Comparison of ENCODE assay signal across 26 cellular contexts in genomic region chr3:178637802-178638201, GRCh38.
"Had no signal": no experiment of that assay in that cellular context is flagged by ENCODE, and none has a peak within 500 bp of the region (broad histone marks: within the 10 kb centered on the region; RNA-seq: fewer than 3 reads in every experiment).

No MANE protein-coding gene starts in this region.

- H3K27me3 ChIP-seq: neural progenitor cell, ovary, right lobe of liver, sigmoid colon, stomach, tibial nerve, upper lobe of left lung, vagina had no signal

- ATAC-seq: natural killer cell; psoas muscle; right cardiac atrium; right lobe of liver; stimulated activated effector memory CD8-positive, alpha-beta T cell treated with anti-CD3 and anti-CD28 coated beads, Interleukin-12 subunit alpha, Interleukin-12 subunit beta, amount 100 ng/mL, for 72 hours; stimulated activated naive B cell treated with anti-CD40 and anti-IgM and Interleukin-4, amounts not matched to agents 10 μg/mL and 1 μg/mL and 100 μg/mL, for 72 hours had no signal

- H3K27ac ChIP-seq: neural progenitor cell, ovary, parathyroid adenoma, psoas muscle, right lobe of liver, sigmoid colon, stomach, thoracic aorta, thyroid gland, tibial nerve, upper lobe of left lung, vagina had no signal

- H3K9ac ChIP-seq: neural progenitor cell, parathyroid adenoma had no signal

- DNase-seq: natural killer cell; occipital lobe; ovary; posterior cingulate gyrus; psoas muscle; right cardiac atrium; right lobe of liver; sigmoid colon; small intestine; stimulated activated CD4-positive, alpha-beta T cell treated with anti-CD3 and anti-CD28 coated beads, Interleukin-15, amount 100 ng/mL, for 24 hours; stimulated activated CD4-positive, alpha-beta T cell treated with anti-CD3 and anti-CD28 coated beads, Interleukin-2, amount 100 ng/mL, for 24 hours; stimulated activated CD4-positive, alpha-beta T cell treated with anti-CD3 and anti-CD28 coated beads, Interleukin-2, amount 100 ng/mL, for 48 hours; stimulated activated CD4-positive, alpha-beta T cell treated with anti-CD3 and anti-CD28 coated beads, Interleukin-4, amount 100 ng/mL, for 24 hours; stimulated activated naive B cell treated with anti-CD40 and anti-IgM and Interleukin-4, amounts not matched to agents 10 μg/mL and 1 μg/mL and 100 μg/mL, for 72 hours; stimulated activated naive CD4-positive, alpha-beta T cell treated with Interleukin-2 at 50 U/mL for 16 hours; stomach; thyroid gland; trophoblast cell; upper lobe of left lung had no signal

- H3K4me2 ChIP-seq: neural progenitor cell had no signal

- H3K79me2 ChIP-seq: parathyroid adenoma had no signal

- H3K36me3 ChIP-seq: neural progenitor cell, ovary, right lobe of liver, sigmoid colon, stomach, thoracic aorta, thyroid gland, tibial nerve, upper lobe of left lung, vagina had no signal

- H3K9me3 ChIP-seq: ovary, psoas muscle, right lobe of liver, sigmoid colon, thoracic aorta, thyroid gland, upper lobe of left lung, vagina had no signal

- H2AFZ ChIP-seq: neural progenitor cell, parathyroid adenoma had no signal

- FAIRE-seq: small intestine, urothelium cell line had no signal

- H3K4me3 ChIP-seq: neural progenitor cell, ovary, psoas muscle, right lobe of liver, sigmoid colon, stomach, thoracic aorta, thyroid gland, tibial nerve, upper lobe of left lung, vagina had no signal
